5 cellular contexts compared by ENCODE assay signal in the genomic region with DNA sequence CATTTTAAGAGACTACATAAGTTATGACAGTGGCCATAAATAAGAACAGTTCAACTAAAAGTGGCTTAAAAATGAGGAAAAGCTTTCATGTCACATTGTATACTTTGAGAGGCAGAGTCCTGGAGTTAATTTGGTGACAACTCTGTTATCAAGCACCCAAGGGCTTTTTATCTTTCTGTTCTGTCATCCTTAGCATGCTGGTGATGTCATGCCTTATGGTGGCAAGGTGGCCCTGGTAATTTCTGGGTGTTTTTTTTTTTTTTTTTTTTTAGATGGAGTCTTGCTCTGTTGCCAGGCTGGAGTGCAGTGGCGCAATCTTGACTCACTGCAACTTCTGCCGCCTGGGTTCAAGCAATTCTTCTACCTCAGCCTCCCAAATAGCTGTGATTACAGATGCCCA.
"Had no signal": no experiment of that assay in that cellular context is flagged by ENCODE, and none has a peak within 500 bp of the region (broad histone marks: within the 10 kb centered on the region; RNA-seq: fewer than 3 reads in every experiment).

No MANE protein-coding gene starts in this region.

- FAIRE-seq: GM12891, GM12892, GM18507 had no signal

- DNase-seq: GDM1, GF-D8 had no signal
